32 cellular contexts compared by ENCODE assay signal in the genomic region with DNA sequence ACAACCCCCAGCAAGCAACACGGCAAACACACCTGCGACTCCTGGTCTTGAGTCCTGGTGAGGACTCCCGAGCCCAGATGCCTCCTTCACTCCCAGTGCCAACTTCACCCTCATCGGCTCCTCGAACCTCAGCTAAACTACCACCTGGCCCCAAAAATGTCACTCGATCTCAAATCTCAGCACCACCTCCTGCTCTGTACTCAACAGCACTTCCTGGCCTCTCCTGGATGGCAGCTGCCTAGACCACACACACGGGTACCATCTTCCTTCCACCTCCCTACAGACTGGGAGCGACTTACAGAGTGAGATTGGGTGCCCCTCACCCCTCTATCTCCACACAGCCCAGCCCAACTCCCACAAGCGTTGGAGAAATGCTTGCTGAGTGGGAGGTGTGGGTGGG.
"Had no signal": no experiment of that assay in that cellular context is flagged by ENCODE, and none has a peak within 500 bp of the region (broad histone marks: within the 10 kb centered on the region; RNA-seq: fewer than 3 reads in every experiment).

No MANE protein-coding gene starts in this region.

- H3K4me3 ChIP-seq: coronary artery, dorsolateral prefrontal cortex, gastrocnemius medialis had no signal

- H3K27me3 ChIP-seq: brain microvascular endothelial cell, foreskin keratinocyte, gastrocnemius medialis had no signal

- H3K27ac Mint-ChIP-seq: activated B cell treated with CpG ODN at 0.5 μM for 24 hours; activated CD8-positive, alpha-beta T cell treated with anti-CD3 and anti-CD28 coated beads for 36 hours; activated naive CD8-positive, alpha-beta T cell; activated T-helper 17 cell treated with anti-CD3 and anti-CD28 coated beads, Interleukin-2, amount 50 U/mL, for 72 hours; dendritic cell treated with granulocyte-macrophage colony-stimulating factor and Interleukin-4, amounts not matched to agents 40 ng/mL and 50 ng/mL, for 4 days; endodermal cell; T-helper 17 cell; T-helper 2 cell treated with Interferon-gamma antibody and Interleukin-4, amounts not matched to agents 5 μg/mL and 100 μg/mL, for 36 hours had no signal

- H3K36me3 Mint-ChIP-seq: activated naive CD8-positive, alpha-beta T cell had no signal

- H3K4me1 ChIP-seq: foreskin keratinocyte, gastrocnemius medialis had no signal

- H3K27me3 Mint-ChIP-seq: activated B cell treated with CpG ODN at 0.5 μM for 24 hours; activated CD8-positive, alpha-beta T cell treated with anti-CD3 and anti-CD28 coated beads for 36 hours; activated naive CD8-positive, alpha-beta T cell; dendritic cell treated with granulocyte-macrophage colony-stimulating factor and Interleukin-4, amounts not matched to agents 40 ng/mL and 50 ng/mL, for 4 days had no signal

- H3K27ac ChIP-seq: brain microvascular endothelial cell, coronary artery, dorsolateral prefrontal cortex, foreskin keratinocyte, gastrocnemius medialis, WERI-Rb-1 had no signal

- H3K9me3 ChIP-seq: gastrocnemius medialis had no signal

- ATAC-seq: activated CD4-positive, CD25-positive, alpha-beta regulatory T cell treated with anti-CD3 and anti-CD28 coated beads, Interleukin-2, amount 50 U/mL, for 24 hours; activated CD8-positive, alpha-beta T cell treated with anti-CD3 and anti-CD28 coated beads for 36 hours; activated T-cell treated with anti-CD3 and anti-CD28 coated beads, Interleukin-2, amount 50 U/mL, for 4 hours; activated T-helper 17 cell treated with anti-CD3 and anti-CD28 coated beads, Interleukin-2, amount 50 U/mL, for 72 hours; esophagus mucosa; foreskin keratinocyte; gastrocnemius medialis; T-helper 17 cell had no signal

- DNase-seq: activated B cell treated with CpG ODN at 0.5 μM for 24 hours; activated CD4-positive, alpha-beta T cell treated with anti-CD3 and anti-CD28 coated beads for 48 hours; activated CD4-positive, alpha-beta T cell treated with anti-CD3 and anti-CD28 coated beads, Interleukin-2, amount 50 U/mL, for 1 hour; activated CD4-positive, alpha-beta T cell treated with anti-CD3 and anti-CD28 coated beads, Interleukin-2, amount 50 U/mL, for 48 hours; activated CD8-positive, alpha-beta memory T cell treated with anti-CD3 and anti-CD28 coated beads for 24 hours; activated CD8-positive, alpha-beta T cell treated with anti-CD3 and anti-CD28 coated beads for 36 hours; activated effector memory CD4-positive, alpha-beta T cell treated with Interleukin-2 at 50 U/mL for 16 hours; activated gamma-delta T cell treated with Interleukin-2 at 50 U/mL for 16 hours; activated naive CD4-positive, alpha-beta T cell treated with anti-CD3 and anti-CD28 coated beads, Interleukin-2, amount 50 U/mL, for 16 hours; activated naive CD4-positive, alpha-beta T cell treated with Interleukin-2 at 50 U/mL for 16 hours; activated T-cell treated with anti-CD3 and anti-CD28 coated beads, Interleukin-2, amount 50 U/mL, for 4 hours; amniotic stem cell; anterior cingulate cortex; brain microvascular endothelial cell; dorsolateral prefrontal cortex; effector memory CD4-positive, alpha-beta T cell; endodermal cell; foreskin keratinocyte; gastrocnemius medialis; glutamatergic neuron; T-helper 1 cell; T-helper 17 cell; T1000; WERI-Rb-1 had no signal

- H3K4me3 Mint-ChIP-seq: activated B cell treated with CpG ODN at 0.5 μM for 24 hours; activated CD8-positive, alpha-beta T cell treated with anti-CD3 and anti-CD28 coated beads for 36 hours; activated naive CD8-positive, alpha-beta T cell; activated T-cell treated with anti-CD3 and anti-CD28 coated beads, Interleukin-2, amount 50 U/mL, for 4 hours; activated T-helper 17 cell treated with anti-CD3 and anti-CD28 coated beads, Interleukin-2, amount 50 U/mL, for 72 hours; central memory CD8-positive, alpha-beta T cell; dendritic cell treated with granulocyte-macrophage colony-stimulating factor and Interleukin-4, amounts not matched to agents 40 ng/mL and 50 ng/mL, for 4 days; endodermal cell; T-helper 17 cell; T-helper 2 cell treated with Interferon-gamma antibody and Interleukin-4, amounts not matched to agents 5 μg/mL and 100 μg/mL, for 36 hours had no signal

- H3K9me3 Mint-ChIP-seq: activated B cell treated with CpG ODN at 0.5 μM for 24 hours; activated CD8-positive, alpha-beta T cell treated with anti-CD3 and anti-CD28 coated beads for 36 hours; activated T-cell treated with anti-CD3 and anti-CD28 coated beads, Interleukin-2, amount 50 U/mL, for 4 hours; activated T-helper 17 cell treated with anti-CD3 and anti-CD28 coated beads, Interleukin-2, amount 50 U/mL, for 72 hours; central memory CD8-positive, alpha-beta T cell; dendritic cell treated with granulocyte-macrophage colony-stimulating factor and Interleukin-4, amounts not matched to agents 40 ng/mL and 50 ng/mL, for 4 days; endodermal cell; T-helper 2 cell treated with Interferon-gamma antibody and Interleukin-4, amounts not matched to agents 5 μg/mL and 100 μg/mL, for 36 hours had no signal

- H3K4me1 Mint-ChIP-seq: activated B cell treated with CpG ODN at 0.5 μM for 24 hours; activated T-helper 17 cell treated with anti-CD3 and anti-CD28 coated beads, Interleukin-2, amount 50 U/mL, for 72 hours; central memory CD8-positive, alpha-beta T cell; endodermal cell; T-helper 17 cell had no signal

- H3K36me3 ChIP-seq: brain microvascular endothelial cell, gastrocnemius medialis, WERI-Rb-1 had no signal
